In the genomic region with DNA sequence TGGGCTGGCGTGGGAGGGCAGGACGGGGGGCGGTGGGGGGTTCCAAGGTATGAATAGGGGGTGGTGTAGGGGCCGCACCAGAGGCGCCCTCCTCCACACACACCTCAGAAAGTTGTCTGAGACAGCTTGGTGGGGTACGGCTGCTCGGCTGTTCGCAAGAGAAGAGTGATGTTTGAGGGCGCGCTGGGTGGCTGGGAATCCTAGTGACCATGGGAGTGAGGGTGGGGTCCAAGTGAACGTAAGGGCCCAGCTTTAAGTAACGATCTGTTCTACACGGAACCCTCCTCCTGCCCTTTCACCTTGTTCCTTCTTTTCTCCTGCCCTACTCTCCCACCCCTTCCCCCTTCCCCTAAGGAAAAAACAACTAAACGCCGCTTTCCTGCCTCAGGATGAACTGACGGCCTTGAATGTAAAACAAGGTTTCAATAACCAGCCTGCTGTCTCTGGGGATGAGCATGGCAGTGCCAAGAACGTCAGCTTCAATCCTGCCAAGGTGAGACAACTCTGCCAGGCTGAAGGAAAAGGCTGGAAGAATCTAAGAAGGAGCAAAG, we compare ENCODE assay signal across 8 cellular contexts. TPM values are rescaled to one million over a fixed set of nuclear protein-coding genes. Genes with fewer than 3 reads are reported as not detected.
A peak's percentile ranks its signal among the peaks of the same experiment; 100 is the strongest.
DNase-seq lines count a peak whose midpoint lies in the region; ATAC-seq and TF ChIP-seq lines count a peak whose summit lies in the region.

No MANE protein-coding gene starts in this region.

- H2AFZ ChIP-seq in DND-41 (ENCODE audit: low read depth, low read length) = peak overlapping the region; percentile 76
- no peak overlapping the region for H2AFZ ChIP-seq in Karpas-422 (ENCODE audit: low read length)

- peaks cover 53% of the 10 kb centered on the region for H3K36me3 Mint-ChIP-seq in dendritic cell treated with granulocyte-macrophage colony-stimulating factor and Interleukin-4, amounts not matched to agents 40 ng/mL and 50 ng/mL, for 4 days (ENCODE audit: low read depth)

- ATAC-seq in DND-41 (ENCODE audit: insufficient read depth, low read depth) = peak; percentile 12; the same call in 1 of the 3 replicates

- peak overlapping the region; percentile 86 for H3K4me3 Mint-ChIP-seq in dendritic cell treated with granulocyte-macrophage colony-stimulating factor and Interleukin-4, amounts not matched to agents 40 ng/mL and 50 ng/mL, for 4 days

- intact Hi-C loops in dendritic cell treated with granulocyte-macrophage colony-stimulating factor and Interleukin-4, amounts not matched to agents 40 ng/mL and 50 ng/mL, for 4 days (cut with micrococcal nuclease) = no loop called here

- H3K4me1 ChIP-seq in DND-41 (ENCODE audit: insufficient read depth, low read length) (peaks cover 30% of the 10 kb centered on the region), Karpas-422 (ENCODE audit: low read length) (peaks cover 12% of the 10 kb centered on the region), mucosa of rectum (ENCODE audit: control insufficient read depth in 2 of 2, insufficient read depth in 2 of 2, low read length in 2 of 2) (peaks cover 0 to 5% of the 10 kb centered on the region in 2 donors)

- H3K9ac ChIP-seq in DND-41 (ENCODE audit: low read depth, low read length) (peak overlapping the region; percentile 86), Karpas-422 (ENCODE audit: low read length) (peak overlapping the region; percentile 92), mucosa of rectum (ENCODE audit: low read depth in 1 of 2, low read length in 2 of 2) (peak overlapping the region; percentile 27 to 82)

- peaks cover 5% of the 10 kb centered on the region for H3K4me1 Mint-ChIP-seq in dendritic cell treated with granulocyte-macrophage colony-stimulating factor and Interleukin-4, amounts not matched to agents 40 ng/mL and 50 ng/mL, for 4 days (ENCODE audit: low read depth)

- no peaks in the 10 kb centered on the region for H3K9me3 Mint-ChIP-seq in dendritic cell treated with granulocyte-macrophage colony-stimulating factor and Interleukin-4, amounts not matched to agents 40 ng/mL and 50 ng/mL, for 4 days

- peak overlapping the region; percentile 66 to 79; a peak in 3 of 4 replicates for H3K4me3 ChIP-seq in DND-41 (ENCODE audit: low read depth in 1 of 2, low read length in 2 of 2)
- H3K4me3 ChIP-seq in Karpas-422 (ENCODE audit: low read length) = peak overlapping the region; percentile 77
- peak overlapping the region; percentile 66 to 82 for H3K4me3 ChIP-seq in mucosa of rectum (ENCODE audit: low read length in 2 of 2)

- no peaks in the 10 kb centered on the region for H3K9me3 ChIP-seq in DND-41 (ENCODE audit: insufficient read depth, low read length, severe bottlenecking)
- no peaks in the 10 kb centered on the region for H3K9me3 ChIP-seq in Karpas-422 (ENCODE audit: low read length)
- H3K9me3 ChIP-seq in mucosa of rectum (ENCODE audit: control insufficient read depth in 2 of 2, low read length in 2 of 2) = no peaks in the 10 kb centered on the region

- H3K79me2 ChIP-seq in DND-41 (ENCODE audit: insufficient read depth, low read length) = peaks cover 30% of the 10 kb centered on the region
- peaks cover 10% of the 10 kb centered on the region for H3K79me2 ChIP-seq in Karpas-422 (ENCODE audit: low read length)

- no peaks in the 10 kb centered on the region for H3K27me3 ChIP-seq in DND-41 (ENCODE audit: insufficient read depth, low read length, poor library complexity)
- H3K27me3 ChIP-seq in Karpas-422 (ENCODE audit: low read length) = no peaks in the 10 kb centered on the region
- H3K27me3 ChIP-seq in mucosa of rectum (ENCODE audit: control insufficient read depth in 2 of 2, insufficient read depth in 2 of 2, low read length in 2 of 2) = no peaks in the 10 kb centered on the region

- DNase-seq in DND-41 (no peak), Karpas-422 (no peak), NCI-H2196 (lab: John Stamatoyannopoulos, UW; ENCODE audit: unreplicated experiment) (no peak), NCI-H1930 (lab: John Stamatoyannopoulos, UW) (no peak), KBM-7 (no peak)
- DNase-seq in effector CD4-positive, alpha-beta T cell = no peak

- H3K9me2 ChIP-seq in Karpas-422 (replicated peaks; ENCODE audit: insufficient read depth, low read length) = no peaks in the 10 kb centered on the region

- H3K36me3 ChIP-seq in DND-41 (ENCODE audit: insufficient read depth, low read length) (peaks cover 45% of the 10 kb centered on the region), Karpas-422 (ENCODE audit: insufficient read depth, low read length) (no peaks in the 10 kb centered on the region), mucosa of rectum (ENCODE audit: control insufficient read depth in 2 of 2, insufficient read depth in 2 of 2, low read length in 2 of 2) (peaks cover 26 to 32% of the 10 kb centered on the region in 2 donors)

- H3K27ac Mint-ChIP-seq in dendritic cell treated with granulocyte-macrophage colony-stimulating factor and Interleukin-4, amounts not matched to agents 40 ng/mL and 50 ng/mL, for 4 days = peak overlapping the region; percentile 95

- no peak for TF ChIP-seq CTCF in DND-41 (IDR thresholded peaks at IDR 0.05; ENCODE audit: borderline replicate concordance, extremely low read depth, low read length, poor library complexity, severe bottlenecking)

- in situ Hi-C loops in KBM-7 (cut with MboI; ENCODE audit: low pct_unique_long_range_greater_than_20kb, low sequenced_read_pairs) = no loop called here

- H3K27me3 Mint-ChIP-seq in dendritic cell treated with granulocyte-macrophage colony-stimulating factor and Interleukin-4, amounts not matched to agents 40 ng/mL and 50 ng/mL, for 4 days = no peaks in the 10 kb centered on the region

- H3K4me2 ChIP-seq in DND-41 (ENCODE audit: insufficient read depth, low read length) (peak overlapping the region; percentile 81), Karpas-422 (ENCODE audit: low read depth, low read length, poor library complexity, severe bottlenecking) (peak overlapping the region; percentile 85)

- H4K20me1 ChIP-seq in DND-41 (ENCODE audit: insufficient read depth, low read length) (no peaks in the 10 kb centered on the region), Karpas-422 (ENCODE audit: insufficient read depth, low read depth, low read length) (no peaks in the 10 kb centered on the region)

- H3K27ac ChIP-seq in DND-41 (ENCODE audit: low read length) (peak overlapping the region; percentile 99), Karpas-422 (ENCODE audit: low read length) (no peak overlapping the region; the same call in 1 of the 2 replicates), mucosa of rectum (ENCODE audit: low read depth in 2 of 2, low read length in 2 of 2) (peak overlapping the region; percentile 59 to 76)

RNA-seq across cellular contexts. Expression of a gene that starts 0.7 kb away (rescaled TPM):
- total RNA-seq in Karpas-422 (2014; rRNA removed; shearing (Covaris generic); ENCODE audit: low replicate concordance) = 32.7 and 35.2 TPM in 2 replicates

RNA-seq across cellular contexts. Expression of a gene that starts 7.7 kb away (rescaled TPM):
- total RNA-seq in Karpas-422 (2014; rRNA removed; shearing (Covaris generic); ENCODE audit: low replicate concordance) = 4.3 and 9.1 TPM in 2 replicates

RNA-seq across cellular contexts. Expression of a gene that starts 12.5 kb away (rescaled TPM):
- 0.36 TPM in 1 of 2 replicates, not detected in the other for total RNA-seq in Karpas-422 (2014; rRNA removed; shearing (Covaris generic); ENCODE audit: low replicate concordance)

RNA-seq across cellular contexts. Expression of a gene that starts 23.4 kb away (rescaled TPM):
- total RNA-seq in Karpas-422 (2014; rRNA removed; shearing (Covaris generic); ENCODE audit: low replicate concordance) = 4.5 and 9.5 TPM in 2 replicates

RNA-seq across cellular contexts. Expression of a gene that starts 25.6 kb away (rescaled TPM):
- total RNA-seq in Karpas-422 (2014; rRNA removed; shearing (Covaris generic); ENCODE audit: low replicate concordance) = 0.86 and 1.9 TPM in 2 replicates
